19 cellular contexts compared by ENCODE assay signal in genomic region chr14:30349515-30349914, GRCh38.
"Had no signal": no experiment of that assay in that cellular context is flagged by ENCODE, and none has a peak within 500 bp of the region (broad histone marks: within the 10 kb centered on the region; RNA-seq: fewer than 3 reads in every experiment).

No MANE protein-coding gene starts in this region.

- H3K9me3 ChIP-seq: gastrocnemius medialis, mucosa of descending colon, neutrophil, psoas muscle, sigmoid colon, stomach, thoracic aorta, transverse colon had no signal

- DNase-seq: effector memory CD8-positive, alpha-beta T cell; gastrocnemius medialis; islet precursor cell; mammary epithelial cell; mucosa of descending colon; naive thymus-derived CD8-positive, alpha-beta T cell; psoas muscle; sigmoid colon; stimulated activated CD4-positive, alpha-beta T cell treated with anti-CD3 and anti-CD28 coated beads, Interleukin-2, amount 100 ng/mL, for 24 hours; stimulated activated CD4-positive, alpha-beta T cell treated with anti-CD3 and anti-CD28 coated beads, Interleukin-4, amount 100 ng/mL, for 4 hours; stimulated activated naive B cell treated with anti-CD40 and anti-IgM and Interleukin-4, amounts not matched to agents 10 μg/mL and 1 μg/mL and 100 μg/mL, for 72 hours; stomach; substantia nigra; transverse colon had no signal

- H3K4me1 ChIP-seq: esophagus muscularis mucosa, gastrocnemius medialis, psoas muscle, sigmoid colon, stomach, transverse colon had no signal

- H3K27me3 ChIP-seq: esophagus muscularis mucosa, gastrocnemius medialis, neutrophil, sigmoid colon, stomach, transverse colon had no signal

- H3K4me3 ChIP-seq: esophagus muscularis mucosa, gastrocnemius medialis, mucosa of descending colon, psoas muscle, sigmoid colon, skin epidermis, stomach, thoracic aorta, transverse colon had no signal

- H3K36me3 ChIP-seq: esophagus muscularis mucosa, gastrocnemius medialis, neutrophil, sigmoid colon, stomach, thoracic aorta, transverse colon had no signal

- H3K27ac ChIP-seq: epithelial cell of prostate, esophagus muscularis mucosa, gastrocnemius medialis, neutrophil, psoas muscle, sigmoid colon, skin epidermis, stomach, thoracic aorta, transverse colon had no signal
